27 cellular contexts compared by ENCODE assay signal in genomic region chr13:112462408-112462807, GRCh38.
"Had no signal": no experiment of that assay in that cellular context is flagged by ENCODE, and none has a peak within 500 bp of the region (broad histone marks: within the 10 kb centered on the region; RNA-seq: fewer than 3 reads in every experiment).

No MANE protein-coding gene starts in this region.

- H3K4me1 ChIP-seq: colonic mucosa, esophagus muscularis mucosa, esophagus squamous epithelium, foreskin keratinocyte, gastrocnemius medialis, gastroesophageal sphincter, heart right ventricle had no signal

- H3K4me3 ChIP-seq: colonic mucosa, coronary artery, dorsolateral prefrontal cortex, esophagus muscularis mucosa, esophagus squamous epithelium, gastrocnemius medialis, gastroesophageal sphincter, heart right ventricle had no signal

- H3K27ac ChIP-seq: colonic mucosa, coronary artery, dorsolateral prefrontal cortex, epithelial cell of prostate, esophagus muscularis mucosa, esophagus squamous epithelium, foreskin keratinocyte, gastrocnemius medialis, gastroesophageal sphincter, heart right ventricle had no signal

- H3K9me3 ChIP-seq: colonic mucosa, gastrocnemius medialis had no signal

- FAIRE-seq: colon, endometrium, endothelial cell of umbilical vein, frontal cortex had no signal

- DNase-seq: colonic mucosa; cortex of kidney; dermis blood vessel endothelial cell; dorsolateral prefrontal cortex; effector CD4-positive, alpha-beta T cell; effector CD8-positive, alpha-beta T cell; effector memory CD4-positive, alpha-beta T cell; effector memory CD8-positive, alpha-beta T cell; endodermal cell; erythroblast; esophagus squamous epithelium; foreskin fibroblast; foreskin keratinocyte; foreskin melanocyte; gastrocnemius medialis; glutamatergic neuron; head of caudate nucleus; heart right ventricle had no signal

- H3K36me3 ChIP-seq: colonic mucosa, esophagus muscularis mucosa, esophagus squamous epithelium, gastrocnemius medialis, gastroesophageal sphincter, heart right ventricle had no signal

- H3K27me3 ChIP-seq: colonic mucosa, dorsolateral prefrontal cortex, foreskin keratinocyte, gastrocnemius medialis had no signal

- ATAC-seq: effector memory CD8-positive, alpha-beta T cell; esophagus mucosa; foreskin keratinocyte; gastrocnemius medialis; gastroesophageal sphincter; heart right ventricle had no signal
